12 cellular contexts compared by ENCODE assay signal in the genomic region with DNA sequence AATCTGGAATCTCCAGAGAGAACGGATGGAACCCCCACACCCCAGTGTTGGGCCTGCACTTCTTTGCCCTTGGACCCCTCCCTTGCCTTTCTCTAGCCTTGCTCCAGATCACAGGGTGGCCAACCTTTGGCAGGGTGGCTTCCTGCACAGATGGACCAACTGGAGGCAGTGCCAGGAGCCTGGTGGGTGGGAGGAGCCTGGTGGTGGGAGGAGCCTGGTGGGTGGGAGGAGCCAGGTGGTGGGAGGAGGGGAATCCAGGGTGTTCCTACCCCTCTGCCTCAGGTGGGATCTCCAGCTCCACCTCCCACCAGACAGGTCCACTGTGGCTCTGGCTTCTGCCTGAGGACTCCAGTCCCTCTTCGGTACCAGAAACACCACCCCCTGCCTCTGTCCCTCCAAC. TPM values are rescaled to one million over a fixed set of nuclear protein-coding genes. Genes with fewer than 3 reads are reported as not detected.
DNase-seq lines count a peak whose midpoint lies in the region; ATAC-seq and TF ChIP-seq lines count a peak whose summit lies in the region.
"Had no signal": no experiment of that assay in that cellular context is flagged by ENCODE, and none has a peak within 500 bp of the region (broad histone marks: within the 10 kb centered on the region; RNA-seq: fewer than 3 reads in every experiment).

No MANE protein-coding gene starts in this region.

- no peaks in the 10 kb centered on the region for H3K9me2 ChIP-seq in hepatocyte (replicated peaks; ENCODE audit: insufficient read depth)

- no peaks in the 10 kb centered on the region for H3K36me3 ChIP-seq in WERI-Rb-1
- no peaks in the 10 kb centered on the region for H3K36me3 ChIP-seq in hepatocyte (replicated peaks; ENCODE audit: insufficient read depth, low read depth)
- H3K36me3 ChIP-seq in stomach smooth muscle (ENCODE audit: control insufficient read depth in 2 of 2, insufficient read depth in 2 of 2, low read length in 2 of 2): no peaks in the 10 kb centered on the region

- CTCF ChIA-PET in activated CD8-positive, alpha-beta memory T cell treated with anti-CD3 and anti-CD28 coated beads, Interleukin-2, amount 10 ng/mL, durations not matched to agents 7 days and 5 days (lab: Charles Lee): interaction anchor here (1.1 to 1.3 kb wide), 2 partner anchors 58 to 168 kb away, joined by 4 read pairs; no protein-coding TSS in a partner anchor

- no peak overlapping the region for H2AFZ ChIP-seq in hepatocyte

- no peaks in the 10 kb centered on the region for H3K79me2 ChIP-seq in hepatocyte

- no peak overlapping the region for H3K4me3 Mint-ChIP-seq in activated CD8-positive, alpha-beta memory T cell treated with anti-CD3 and anti-CD28 coated beads, Interleukin-2, amount 10 ng/mL, durations not matched to agents 7 days and 5 days
- H3K4me3 Mint-ChIP-seq: T-helper 1 cell treated with Interleukin-12 subunit alpha and Interleukin-12 subunit beta and Interleukin-4 antibody, amounts not matched to agents 30 μg/mL and 1 μg/mL, for 36 hours had no signal

- peak; percentile 70 for ATAC-seq in activated CD8-positive, alpha-beta memory T cell treated with anti-CD3 and anti-CD28 coated beads, Interleukin-2, amount 10 ng/mL, durations not matched to agents 7 days and 5 days

- no peaks in the 10 kb centered on the region for H3K36me3 Mint-ChIP-seq in activated CD8-positive, alpha-beta memory T cell treated with anti-CD3 and anti-CD28 coated beads, Interleukin-2, amount 10 ng/mL, durations not matched to agents 7 days and 5 days

- H3K27me3 ChIP-seq in WERI-Rb-1 (ENCODE audit: insufficient read depth, low read depth, severe bottlenecking) (no peaks in the 10 kb centered on the region), hepatocyte (no peaks in the 10 kb centered on the region), stomach smooth muscle (ENCODE audit: control insufficient read depth in 1 of 2, insufficient read depth in 2 of 2, low read length in 2 of 2) (no peaks in the 10 kb centered on the region)

- H3K9me3 Mint-ChIP-seq in activated CD8-positive, alpha-beta memory T cell treated with anti-CD3 and anti-CD28 coated beads, Interleukin-2, amount 10 ng/mL, durations not matched to agents 7 days and 5 days (ENCODE audit: low read depth): no peaks in the 10 kb centered on the region
- H3K9me3 Mint-ChIP-seq: T-helper 1 cell treated with Interleukin-12 subunit alpha and Interleukin-12 subunit beta and Interleukin-4 antibody, amounts not matched to agents 30 μg/mL and 1 μg/mL, for 36 hours had no signal

- H3K27ac ChIP-seq in WERI-Rb-1: no peak overlapping the region
- peak overlapping the region; percentile 49 for H3K27ac ChIP-seq in hepatocyte
- peak overlapping the region; percentile 85 for H3K27ac ChIP-seq in stomach smooth muscle (ENCODE audit: low read length)
- H3K27ac ChIP-seq: epithelial cell of prostate had no signal

- no peaks in the 10 kb centered on the region for H4K20me1 ChIP-seq in hepatocyte (ENCODE audit: insufficient read depth, poor library complexity, severe bottlenecking)

- peaks cover 8% of the 10 kb centered on the region for H3K4me1 Mint-ChIP-seq in activated CD8-positive, alpha-beta memory T cell treated with anti-CD3 and anti-CD28 coated beads, Interleukin-2, amount 10 ng/mL, durations not matched to agents 7 days and 5 days

- H3K4me2 ChIP-seq in hepatocyte: no peak overlapping the region

- H3K27ac Mint-ChIP-seq in activated CD8-positive, alpha-beta memory T cell treated with anti-CD3 and anti-CD28 coated beads, Interleukin-2, amount 10 ng/mL, durations not matched to agents 7 days and 5 days: no peak overlapping the region
- H3K27ac Mint-ChIP-seq: T-helper 1 cell treated with Interleukin-12 subunit alpha and Interleukin-12 subunit beta and Interleukin-4 antibody, amounts not matched to agents 30 μg/mL and 1 μg/mL, for 36 hours had no signal

- H3K9me3 ChIP-seq in WERI-Rb-1 (ENCODE audit: severe bottlenecking) (no peaks in the 10 kb centered on the region), hepatocyte (ENCODE audit: low read depth) (no peaks in the 10 kb centered on the region), stomach smooth muscle (ENCODE audit: control insufficient read depth in 2 of 2, low read length in 2 of 2) (no peaks in the 10 kb centered on the region)

- DNase-seq in activated CD8-positive, alpha-beta memory T cell treated with anti-CD3 and anti-CD28 coated beads, Interleukin-2, amount 10 ng/mL, durations not matched to agents 7 days and 5 days: peak; percentile 44
- DNase-seq in activated CD8-positive, alpha-beta memory T cell treated with anti-CD3 and anti-CD28 coated beads for 24 hours: no peak
- DNase-seq in WERI-Rb-1: peak; percentile 41
- no peak for DNase-seq in hepatocyte (ENCODE audit: low spot score)
- no peak for DNase-seq in NCI-H1417 treated with DMSO at 0.1 percent for 48 hours (lab: John Stamatoyannopoulos, UW)
- no peak for DNase-seq in Ammon's horn (ENCODE audit: low spot score)
- no peak for DNase-seq in NCI-H345 (lab: John Stamatoyannopoulos, UW)
- DNase-seq: left cardiac atrium, NCI-H2029 treated with DMSO at 0.1 percent for 48 hours had no signal

- no peak overlapping the region for H3K4me3 ChIP-seq in WERI-Rb-1 (ENCODE audit: low read depth, low read length)
- H3K4me3 ChIP-seq in hepatocyte: no peak overlapping the region
- no peak overlapping the region for H3K4me3 ChIP-seq in stomach smooth muscle (ENCODE audit: low read length in 2 of 2)

- no peaks in the 10 kb centered on the region for H3K27me3 Mint-ChIP-seq in activated CD8-positive, alpha-beta memory T cell treated with anti-CD3 and anti-CD28 coated beads, Interleukin-2, amount 10 ng/mL, durations not matched to agents 7 days and 5 days

- H3K4me1 ChIP-seq in hepatocyte (ENCODE audit: insufficient read depth) (peaks cover 13% of the 10 kb centered on the region), stomach smooth muscle (ENCODE audit: control insufficient read depth, insufficient read depth, low read length) (peaks cover 11% of the 10 kb centered on the region)

- no peak for TF ChIP-seq CTCF in WERI-Rb-1 (IDR thresholded peaks at IDR 0.05; ENCODE audit: low read depth, low read length)
- TF ChIP-seq CTCF in hepatocyte (IDR thresholded peaks at IDR 0.05; ENCODE audit: poor library complexity): no peak

- H3K9ac ChIP-seq in stomach smooth muscle (ENCODE audit: low read length in 2 of 2): peak overlapping the region in 1 of 2 donors; percentile 29

- 89% methylated on average over 2 of the region's 2 CpGs for WGBS in hepatocyte (ENCODE audit: low lambda C conversion rate, missing lambda C conversion rate)

RNA-seq across cellular contexts. Expression of gene ORAI1, which starts 15.0 kb away (rescaled TPM):
- total RNA-seq in activated CD8-positive, alpha-beta memory T cell treated with anti-CD3 and anti-CD28 coated beads, Interleukin-2, amount 10 ng/mL, durations not matched to agents 7 days and 5 days: 10 to 100 TPM; 53.7 to 61.1 TPM
- 15.0 and 16.2 TPM in 2 replicates for total RNA-seq in hepatocyte
- polyA plus RNA-seq in hepatocyte: 30.9 and 39.1 TPM in 2 replicates

RNA-seq across cellular contexts. Expression of gene KDM2B, which starts 30.5 kb away (rescaled TPM):
- 10 to 100 TPM; 63.8 to 64.8 TPM for total RNA-seq in activated CD8-positive, alpha-beta memory T cell treated with anti-CD3 and anti-CD28 coated beads, Interleukin-2, amount 10 ng/mL, durations not matched to agents 7 days and 5 days
- total RNA-seq in hepatocyte: 18.8 and 22.7 TPM in 2 replicates
- 13.6 and 18.9 TPM in 2 replicates for polyA plus RNA-seq in hepatocyte

RNA-seq across cellular contexts. Expression of gene MORN3, which starts 58.1 kb away (rescaled TPM):
- total RNA-seq in activated CD8-positive, alpha-beta memory T cell treated with anti-CD3 and anti-CD28 coated beads, Interleukin-2, amount 10 ng/mL, durations not matched to agents 7 days and 5 days: 1 to 10 TPM in 1 of 2 experiments, under 1 TPM in 1; 0.54 to 1.2 TPM
- 0.27 and 0.68 TPM in 2 replicates for total RNA-seq in hepatocyte
- polyA plus RNA-seq in hepatocyte: 0.10 and 1.3 TPM in 2 replicates

Comparison
In these comparisons a context has a peak if more than half of its experiments do, and no peak if none do; other contexts are left out.
1. DNase-seq: peak in activated CD8-positive, alpha-beta memory T cell treated with anti-CD3 and anti-CD28 coated beads, Interleukin-2, amount 10 ng/mL, durations not matched to agents 7 days and 5 days (single experiment) and WERI-Rb-1 (single experiment); none in activated CD8-positive, alpha-beta memory T cell treated with anti-CD3 and anti-CD28 coated beads for 24 hours (single experiment), hepatocyte (single experiment), NCI-H1417 treated with DMSO at 0.1 percent for 48 hours (single experiment), Ammon's horn (single experiment) and NCI-H345 (single experiment).